Comparison of ENCODE assay signal across 8 cellular contexts in genomic region chr17:1005361-1005946, GRCh38.
DNase-seq lines count a peak whose midpoint lies in the region; ATAC-seq lines count a peak whose summit lies in the region.

No MANE protein-coding gene starts in this region.

- H3K36me3 Mint-ChIP-seq in activated T-cell treated with anti-CD3 and anti-CD28 coated beads, Interleukin-2, amount 50 U/mL, for 24 hours (ENCODE audit: low read depth), result peaks cover 78% of the 10 kb centered on the region

- ATAC-seq in GM21576 (IDR thresholded peaks at IDR 0.05; ENCODE audit: unreplicated experiment), result no peak
- no peak for ATAC-seq in HG02678 (IDR thresholded peaks at IDR 0.05; ENCODE audit: unreplicated experiment)

- no peaks in the 10 kb centered on the region for H3K27me3 Mint-ChIP-seq in activated T-cell treated with anti-CD3 and anti-CD28 coated beads, Interleukin-2, amount 50 U/mL, for 24 hours

- peak overlapping the region; percentile 74 for H3K27ac Mint-ChIP-seq in activated T-cell treated with anti-CD3 and anti-CD28 coated beads, Interleukin-2, amount 50 U/mL, for 24 hours

- H3K4me1 Mint-ChIP-seq in activated T-cell treated with anti-CD3 and anti-CD28 coated beads, Interleukin-2, amount 50 U/mL, for 24 hours (ENCODE audit: low read depth), result peaks cover 11% of the 10 kb centered on the region

- H3K9me3 Mint-ChIP-seq in activated T-cell treated with anti-CD3 and anti-CD28 coated beads, Interleukin-2, amount 50 U/mL, for 24 hours, result no peaks in the 10 kb centered on the region

- no peak for DNase-seq in activated T-cell treated with anti-CD3 and anti-CD28 coated beads, Interleukin-2, amount 50 U/mL, for 24 hours
- no peak for DNase-seq in activated T-cell treated with anti-CD3 and anti-CD28 coated beads, Interleukin-2, amount 50 U/mL, for 48 hours
- peak in 51 of 56 donors; percentile 29 to 89 (median 74) for DNase-seq in amygdala (lab: John Stamatoyannopoulos, UW)
- DNase-seq in hypothalamus (lab: John Stamatoyannopoulos, UW), result peak in 46 of 51 donors; percentile 15 to 86 (median 69)
- peak; percentile 54 for DNase-seq in stromal cell of bone marrow (ENCODE audit: low read depth)
- no peak for DNase-seq in NAMALWA (ENCODE audit: low spot score)

- no peak overlapping the region for H3K4me3 Mint-ChIP-seq in activated T-cell treated with anti-CD3 and anti-CD28 coated beads, Interleukin-2, amount 50 U/mL, for 24 hours

Comparison
In these comparisons a context has a peak if more than half of its experiments do, and no peak if none do; other contexts are left out.
1. DNase-seq: peak in amygdala (51 of 56), hypothalamus (46 of 51) and stromal cell of bone marrow (single experiment); none in activated T-cell treated with anti-CD3 and anti-CD28 coated beads, Interleukin-2, amount 50 U/mL, for 24 hours (single experiment), activated T-cell treated with anti-CD3 and anti-CD28 coated beads, Interleukin-2, amount 50 U/mL, for 48 hours (0 of 2) and NAMALWA (single experiment).